22 cellular contexts compared by ENCODE assay signal in the genomic region with DNA sequence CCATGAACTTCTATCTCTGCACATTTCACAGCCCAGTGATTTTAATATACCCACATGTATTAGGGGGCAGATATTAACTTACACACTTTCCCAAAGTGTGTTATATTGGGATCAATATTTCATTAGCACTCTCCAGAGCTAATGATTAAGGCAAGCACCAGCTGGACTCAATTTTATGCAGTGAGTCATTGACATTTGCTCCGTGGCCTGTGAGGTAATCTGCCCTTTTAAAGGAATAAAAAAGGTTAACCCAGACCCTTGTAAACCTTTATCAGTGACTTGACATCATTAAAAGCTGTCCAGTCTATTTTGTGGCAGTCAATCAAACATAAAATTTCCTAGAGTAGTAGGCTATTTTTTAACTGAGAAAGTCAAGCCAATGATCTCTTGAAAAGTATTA.
"Had no signal": no experiment of that assay in that cellular context is flagged by ENCODE, and none has a peak within 500 bp of the region (broad histone marks: within the 10 kb centered on the region; RNA-seq: fewer than 3 reads in every experiment).

No MANE protein-coding gene starts in this region.

- H3K4me1 ChIP-seq: gastroesophageal sphincter, psoas muscle had no signal

- DNase-seq: effector memory CD8-positive, alpha-beta T cell; head of caudate nucleus; kidney; left colon; left ventricle myocardium superior; mesenchymal stem cell; midbrain; naive thymus-derived CD4-positive, alpha-beta T cell; psoas muscle; stimulated activated CD4-positive, alpha-beta T cell treated with anti-CD3 and anti-CD28 coated beads, Interleukin-2, amount 100 ng/mL, for 24 hours; stimulated activated CD4-positive, alpha-beta T cell treated with anti-CD3 and anti-CD28 coated beads, Interleukin-4, amount 100 ng/mL, for 4 hours; stimulated activated naive CD4-positive, alpha-beta T cell; stomach; substantia nigra; trophoblast cell had no signal

- H3K27me3 ChIP-seq: esophagus muscularis mucosa, gastroesophageal sphincter, hepatocyte, neutrophil, stomach had no signal

- H3K9me3 ChIP-seq: esophagus muscularis mucosa, gastroesophageal sphincter, neutrophil, psoas muscle, stomach had no signal

- H3K4me2 ChIP-seq: hepatocyte had no signal

- H2AFZ ChIP-seq: hepatocyte had no signal

- H3K36me3 ChIP-seq: esophagus muscularis mucosa, gastroesophageal sphincter, neutrophil, stomach had no signal

- H3K79me2 ChIP-seq: hepatocyte had no signal

- H3K4me3 ChIP-seq: esophagus muscularis mucosa, gastroesophageal sphincter, hepatocyte, lung, psoas muscle, skin epidermis, stomach had no signal

- H3K27ac ChIP-seq: epithelial cell of prostate, esophagus muscularis mucosa, gastroesophageal sphincter, hepatocyte, neutrophil, psoas muscle, skin epidermis, stomach had no signal
